8 cellular contexts compared by ENCODE assay signal in the genomic region with DNA sequence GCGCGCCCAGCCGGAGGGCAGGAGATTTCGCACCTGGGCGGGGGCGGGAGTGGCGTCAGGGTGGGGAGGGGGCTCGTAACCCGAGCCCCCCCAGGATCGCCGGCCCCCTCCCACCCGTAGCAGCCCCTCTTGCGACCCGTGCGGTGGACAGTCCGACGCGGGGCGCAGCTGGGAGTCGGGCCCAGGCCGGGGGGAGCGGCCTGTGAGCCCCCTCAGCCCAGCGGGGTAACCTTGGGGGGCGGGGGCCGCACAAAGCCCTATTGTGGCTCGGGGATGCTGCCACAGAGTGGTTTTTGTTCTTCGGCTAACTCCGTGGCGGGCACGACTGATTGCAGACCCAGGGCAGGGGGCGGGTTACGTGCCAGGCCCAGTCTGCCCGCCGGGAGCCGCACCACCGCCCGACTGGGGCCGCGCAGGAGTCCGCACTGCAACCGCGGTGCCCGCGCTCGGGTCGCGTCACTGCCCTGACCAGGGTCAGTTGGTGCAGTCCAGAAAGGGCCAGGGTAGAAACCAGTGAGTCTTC. TPM values are rescaled to one million over a fixed set of nuclear protein-coding genes. Genes with fewer than 3 reads are reported as not detected.
A peak's percentile ranks its signal among the peaks of the same experiment; 100 is the strongest.
DNase-seq lines count a peak whose midpoint lies in the region; ATAC-seq and TF ChIP-seq lines count a peak whose summit lies in the region.

No MANE protein-coding gene starts in this region.

- TF ChIP-seq EP300 in tibial nerve (IDR thresholded peaks at IDR 0.05), result peak in 1 of 2 donors; percentile 52

- H3K9me3 Mint-ChIP-seq in activated CD4-positive, alpha-beta memory T cell treated with anti-CD3 and anti-CD28 coated beads, Interleukin-2, amount 10 ng/mL, durations not matched to agents 7 days and 5 days, result no peaks in the 10 kb centered on the region

- H3K9me3 ChIP-seq in esophagus (ENCODE audit: control insufficient read depth in 2 of 2, insufficient read depth in 1 of 2, low read depth in 1 of 2, low read length in 1 of 2), result no peaks in the 10 kb centered on the region
- no peaks in the 10 kb centered on the region for H3K9me3 ChIP-seq in tibial nerve

- H3K4me1 ChIP-seq in esophagus (ENCODE audit: control insufficient read depth in 2 of 2, insufficient read depth in 2 of 2, low read length in 1 of 2) (peaks cover 0 to 5% of the 10 kb centered on the region in 2 donors), tibial nerve (peaks cover 0 to 39% (median 26%) of the 10 kb centered on the region in 4 donors)

- 1% methylated on average over 45 to 47 of the region's 47 CpGs for WGBS in esophagus, 2 donors
- 0% methylated on average over 12 of the region's 47 CpGs; no CpG with 5 or more reads in 1 of the 2 donors for WGBS in tibial nerve, 2 donors

- H3K36me3 ChIP-seq in esophagus (ENCODE audit: control insufficient read depth in 2 of 2, insufficient read depth in 2 of 2, low read length in 1 of 2) (no peaks in the 10 kb centered on the region), tibial nerve (no peaks in the 10 kb centered on the region)

- POLR2A ChIA-PET in activated CD4-positive, alpha-beta memory T cell treated with anti-CD3 and anti-CD28 coated beads, Interleukin-2, amount 10 ng/mL, durations not matched to agents 7 days and 5 days (lab: Charles Lee), result interaction anchor here (0.7 to 8.8 kb wide), 19 partner anchors 8 to 272 kb away, joined by 3 to 141 read pairs (median 9); a partner anchor contains a TSS

- H3K36me3 Mint-ChIP-seq in activated CD4-positive, alpha-beta memory T cell treated with anti-CD3 and anti-CD28 coated beads, Interleukin-2, amount 10 ng/mL, durations not matched to agents 7 days and 5 days (ENCODE audit: low read depth), result no peaks in the 10 kb centered on the region

- peak in 1 of 2 donors; percentile 22 for TF ChIP-seq POLR2A in tibial nerve (IDR thresholded peaks at IDR 0.05)

- no peak for ATAC-seq in GM21529 (IDR thresholded peaks at IDR 0.05; ENCODE audit: unreplicated experiment)

- peak; percentile 19 for DNase-seq in NCI-H2171 treated with DMSO at 0.1 percent for 48 hours (lab: John Stamatoyannopoulos, UW)
- no peak for DNase-seq in NCI-H2171 (lab: John Stamatoyannopoulos, UW)
- DNase-seq in activated CD4-positive, alpha-beta memory T cell treated with anti-CD3 and anti-CD28 coated beads, Interleukin-2, amount 10 ng/mL, durations not matched to agents 7 days and 5 days, result peak; percentile 33
- peak; percentile 31 for DNase-seq in myocyte (ENCODE audit: low read depth)
- peak in 1 of 2 donors; percentile 20 for DNase-seq in tibial nerve (ENCODE audit: low spot score in 2 of 2)
- no peak for DNase-seq in DMS153 (lab: John Stamatoyannopoulos, UW)

- H3K4me1 Mint-ChIP-seq in activated CD4-positive, alpha-beta memory T cell treated with anti-CD3 and anti-CD28 coated beads, Interleukin-2, amount 10 ng/mL, durations not matched to agents 7 days and 5 days, result peaks cover 33% of the 10 kb centered on the region

- H3K4me3 ChIP-seq in esophagus (ENCODE audit: low read depth in 1 of 2, low read length in 2 of 2), result peak overlapping the region; percentile 36 to 59
- peak overlapping the region; percentile 56 to 96 (median 67) for H3K4me3 ChIP-seq in tibial nerve

- H3K27ac Mint-ChIP-seq in activated CD4-positive, alpha-beta memory T cell treated with anti-CD3 and anti-CD28 coated beads, Interleukin-2, amount 10 ng/mL, durations not matched to agents 7 days and 5 days, result peak overlapping the region; percentile 71

- H3K27me3 ChIP-seq in esophagus (ENCODE audit: control insufficient read depth in 1 of 2, insufficient read depth in 2 of 2, low read length in 2 of 2), result no peaks in the 10 kb centered on the region
- peaks cover 0 to 2% of the 10 kb centered on the region in 2 donors for H3K27me3 ChIP-seq in tibial nerve

- peak in 1 of 5 experiments; percentile 38 for TF ChIP-seq CTCF in tibial nerve (IDR thresholded peaks at IDR 0.05)

- H3K27me3 Mint-ChIP-seq in activated CD4-positive, alpha-beta memory T cell treated with anti-CD3 and anti-CD28 coated beads, Interleukin-2, amount 10 ng/mL, durations not matched to agents 7 days and 5 days, result peaks cover 19% of the 10 kb centered on the region

- peak overlapping the region; percentile 83 for H3K4me3 Mint-ChIP-seq in activated CD4-positive, alpha-beta memory T cell treated with anti-CD3 and anti-CD28 coated beads, Interleukin-2, amount 10 ng/mL, durations not matched to agents 7 days and 5 days

- CTCF ChIA-PET in activated CD4-positive, alpha-beta memory T cell treated with anti-CD3 and anti-CD28 coated beads, Interleukin-2, amount 10 ng/mL, durations not matched to agents 7 days and 5 days (lab: Charles Lee), result interaction anchor here (0.9 to 7.7 kb wide), 14 partner anchors 20 to 183 kb away, joined by 3 to 144 read pairs (median 4); a partner anchor contains a TSS

- H3K27ac ChIP-seq in esophagus (ENCODE audit: low read depth in 2 of 2, low read length in 1 of 2) (peak overlapping the region; percentile 84 to 95), tibial nerve (peak overlapping the region; percentile 84 to 98 (median 96))

RNA-seq across cellular contexts. Expression of a gene that starts 4.2 kb away (rescaled TPM):
- 10 to 100 TPM; 63.2 to 63.8 TPM for total RNA-seq in activated CD4-positive, alpha-beta memory T cell treated with anti-CD3 and anti-CD28 coated beads, Interleukin-2, amount 10 ng/mL, durations not matched to agents 7 days and 5 days
- polyA plus RNA-seq in esophagus, result 10 to 100 TPM; 31.4 to 41.2 TPM
- total RNA-seq in myocyte, result 63.6 and 74.1 TPM in 2 replicates
- 55.7 TPM for polyA plus RNA-seq in myocyte (2012)
- total RNA-seq in tibial nerve, result 10 to 100 TPM; 55.5 to 76.8 (median 64.5) TPM

RNA-seq across cellular contexts. Expression of a gene that starts 10.6 kb away (rescaled TPM):
- total RNA-seq in activated CD4-positive, alpha-beta memory T cell treated with anti-CD3 and anti-CD28 coated beads, Interleukin-2, amount 10 ng/mL, durations not matched to agents 7 days and 5 days, result not detected
- polyA plus RNA-seq in esophagus, result not detected
- total RNA-seq in myocyte (not detected in 2 replicates), tibial nerve (under 1 TPM in 1 of 4 donors, not detected in 3; 0.21 TPM)
- not detected for polyA plus RNA-seq in myocyte (2012)

RNA-seq across cellular contexts. Expression of a gene that starts 26.1 kb away (rescaled TPM):
- total RNA-seq in activated CD4-positive, alpha-beta memory T cell treated with anti-CD3 and anti-CD28 coated beads, Interleukin-2, amount 10 ng/mL, durations not matched to agents 7 days and 5 days, result 10 to 100 TPM; 49.0 to 53.7 TPM
- polyA plus RNA-seq in esophagus, result 10 to 100 TPM; 41.8 to 75.0 TPM
- total RNA-seq in myocyte (40.9 and 42.8 TPM in 2 replicates), tibial nerve (10 to 100 TPM; 49.2 to 82.8 (median 54.3) TPM)
- 59.8 TPM for polyA plus RNA-seq in myocyte (2012)

RNA-seq across cellular contexts. Expression of a gene that starts 30.3 kb away (rescaled TPM):
- 100 to 1,000 TPM; 300 to 301 TPM for total RNA-seq in activated CD4-positive, alpha-beta memory T cell treated with anti-CD3 and anti-CD28 coated beads, Interleukin-2, amount 10 ng/mL, durations not matched to agents 7 days and 5 days
- 100 to 1,000 TPM; 612 to 762 TPM for polyA plus RNA-seq in esophagus
- total RNA-seq in myocyte (253 and 294 TPM in 2 replicates), tibial nerve (100 to 1,000 TPM; 518 to 673 (median 591) TPM)
- polyA plus RNA-seq in myocyte (2012), result 728 TPM

RNA-seq across cellular contexts. Expression of a gene that starts 54.4 kb away (rescaled TPM):
- 10 to 100 TPM; 77.1 to 85.6 TPM for total RNA-seq in activated CD4-positive, alpha-beta memory T cell treated with anti-CD3 and anti-CD28 coated beads, Interleukin-2, amount 10 ng/mL, durations not matched to agents 7 days and 5 days
- polyA plus RNA-seq in esophagus, result 10 to 100 TPM; 21.6 to 22.3 TPM
- 28.9 and 35.6 TPM in 2 replicates for total RNA-seq in myocyte
- 19.0 TPM for polyA plus RNA-seq in myocyte (2012)
- 10 to 100 TPM; 45.3 to 81.5 (median 65.0) TPM for total RNA-seq in tibial nerve

Comparison
In these comparisons a context has a peak if more than half of its experiments do, and no peak if none do; other contexts are left out.
1. DNase-seq: peak in NCI-H2171 treated with DMSO at 0.1 percent for 48 hours (single experiment), activated CD4-positive, alpha-beta memory T cell treated with anti-CD3 and anti-CD28 coated beads, Interleukin-2, amount 10 ng/mL, durations not matched to agents 7 days and 5 days (single experiment) and myocyte (single experiment); none in NCI-H2171 (single experiment) and DMS153 (single experiment).